1 cellular context compared by ENCODE assay signal in the genomic region with DNA sequence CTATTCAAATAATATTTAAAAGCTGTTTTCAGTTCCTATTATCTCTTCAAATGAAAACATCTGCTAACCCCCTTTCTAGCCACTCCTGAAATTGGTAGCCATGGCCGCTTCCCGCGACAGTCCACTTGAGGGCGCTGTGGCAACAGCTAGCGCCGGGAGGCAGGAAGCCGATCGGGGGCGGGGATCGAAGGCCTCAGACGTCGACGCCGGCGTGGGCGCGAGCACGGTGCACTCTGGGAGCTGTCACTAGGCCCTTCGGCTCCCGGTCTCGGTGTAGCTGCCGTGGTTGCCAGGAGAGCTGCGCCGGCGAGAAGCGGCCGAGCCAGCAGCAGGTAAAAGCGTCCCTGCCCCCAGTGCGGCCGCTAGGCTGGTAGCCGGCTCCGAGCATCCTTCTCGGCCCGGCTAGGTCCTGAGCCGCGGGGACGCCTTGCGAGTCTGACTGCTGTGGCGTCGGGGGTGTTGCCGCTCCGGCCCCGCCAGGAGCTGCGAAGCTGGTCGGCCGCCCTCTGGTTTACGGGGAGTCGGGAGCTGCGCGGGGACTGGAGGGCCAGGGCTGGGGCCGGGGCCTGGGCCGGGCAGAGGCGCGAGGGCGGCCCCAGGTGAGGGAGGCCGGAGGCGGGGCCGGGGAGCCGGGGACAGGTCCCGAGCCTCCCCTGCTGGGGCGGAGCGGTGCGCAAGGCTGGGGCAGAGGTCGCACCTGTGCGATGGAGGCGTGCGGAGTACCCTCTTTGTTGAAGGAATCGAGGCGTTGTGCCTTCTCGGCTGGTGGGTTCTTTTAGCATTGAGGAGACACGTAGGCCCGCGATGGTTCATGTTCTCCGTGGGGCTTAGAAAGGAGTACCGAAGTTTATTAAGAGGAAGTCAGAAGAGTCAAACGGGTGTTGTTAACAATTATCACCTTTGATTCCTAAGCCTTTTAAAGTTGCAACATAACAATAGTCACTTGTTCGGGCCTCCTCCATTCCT.
TF ChIP-seq lines count a peak whose summit lies in the region.

A gene with protein sequence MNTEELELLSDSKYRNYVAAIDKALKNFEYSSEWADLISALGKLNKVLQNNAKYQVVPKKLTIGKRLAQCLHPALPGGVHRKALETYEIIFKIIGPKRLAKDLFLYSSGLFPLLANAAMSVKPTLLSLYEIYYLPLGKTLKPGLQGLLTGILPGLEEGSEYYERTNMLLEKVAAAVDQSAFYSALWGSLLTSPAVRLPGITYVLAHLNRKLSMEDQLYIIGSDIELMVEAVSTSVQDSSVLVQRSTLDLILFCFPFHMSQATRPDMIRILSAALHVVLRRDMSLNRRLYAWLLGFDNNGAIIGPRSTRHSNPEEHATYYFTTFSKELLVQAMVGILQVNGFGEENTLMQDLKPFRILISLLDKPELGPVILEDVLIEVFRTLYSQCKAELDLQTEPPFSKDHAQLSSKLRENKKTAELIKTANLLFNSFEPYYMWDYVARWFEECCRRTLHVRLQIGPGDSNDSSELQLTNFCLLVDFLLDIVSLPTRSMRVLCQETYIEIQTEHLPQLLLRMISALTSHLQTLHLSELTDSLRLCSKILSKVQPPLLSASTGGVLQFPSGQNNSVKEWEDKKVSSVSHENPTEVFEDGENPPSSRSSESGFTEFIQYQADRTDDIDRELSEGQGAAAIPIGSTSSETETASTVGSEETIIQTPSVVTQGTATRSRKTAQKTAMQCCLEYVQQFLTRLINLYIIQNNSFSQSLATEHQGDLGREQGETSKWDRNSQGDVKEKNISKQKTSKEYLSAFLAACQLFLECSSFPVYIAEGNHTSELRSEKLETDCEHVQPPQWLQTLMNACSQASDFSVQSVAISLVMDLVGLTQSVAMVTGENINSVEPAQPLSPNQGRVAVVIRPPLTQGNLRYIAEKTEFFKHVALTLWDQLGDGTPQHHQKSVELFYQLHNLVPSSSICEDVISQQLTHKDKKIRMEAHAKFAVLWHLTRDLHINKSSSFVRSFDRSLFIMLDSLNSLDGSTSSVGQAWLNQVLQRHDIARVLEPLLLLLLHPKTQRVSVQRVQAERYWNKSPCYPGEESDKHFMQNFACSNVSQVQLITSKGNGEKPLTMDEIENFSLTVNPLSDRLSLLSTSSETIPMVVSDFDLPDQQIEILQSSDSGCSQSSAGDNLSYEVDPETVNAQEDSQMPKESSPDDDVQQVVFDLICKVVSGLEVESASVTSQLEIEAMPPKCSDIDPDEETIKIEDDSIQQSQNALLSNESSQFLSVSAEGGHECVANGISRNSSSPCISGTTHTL (N-terminal part only) (plus strand): TSS at position 224 of the 966 bp plus-strand sequence. CDS start 29,307 bp downstream, outside the sequence.

TF ChIP-seq in HepG2, 621 proteins besides CTCF, POLR2A, EP300 and RAD21 (continued from another document and continues in another):
- TF ChIP-seq ZNF704 (CRISPR knock-in tag; IDR thresholded peaks at IDR 0.05; ENCODE audit: borderline replicate concordance) (peak; percentile 87; the same call in 1 of the 2 replicates), AKAP8 (CRISPR knock-in tag; IDR thresholded peaks at IDR 0.05) (peak; percentile 53; the same call in 1 of the 2 replicates), ZBTB3 (CRISPR knock-in tag; IDR thresholded peaks at IDR 0.05; ENCODE audit: borderline replicate concordance, low read depth) (peak; percentile 49; the same call in 1 of the 2 replicates), SP5 (CRISPR knock-in tag; IDR thresholded peaks at IDR 0.05; ENCODE audit: borderline replicate concordance, low read depth) (peak; percentile 65), RXRA (CRISPR knock-in tag; IDR thresholded peaks at IDR 0.05) (peak; percentile 65), ZUFSP (CRISPR knock-in tag; IDR thresholded peaks at IDR 0.05; ENCODE audit: borderline replicate concordance) (no peak), NFKB2 (CRISPR knock-in tag; IDR thresholded peaks at IDR 0.05; ENCODE audit: borderline replicate concordance) (peak; percentile 91; the same call in 1 of the 2 replicates), BORCS8-MEF2B (CRISPR knock-in tag; IDR thresholded peaks at IDR 0.05) (peak; percentile 81; the same call in 1 of the 2 replicates), MYPOP (CRISPR knock-in tag; IDR thresholded peaks at IDR 0.05) (peak; percentile 74), ZSCAN31 (CRISPR knock-in tag; IDR thresholded peaks at IDR 0.05; ENCODE audit: low read depth) (0 out of 2 replicates have a peak, but pooled peaks have one; percentile 49), KMT2B (CRISPR knock-in tag; IDR thresholded peaks at IDR 0.05) (peak; percentile 88), RFX3 (CRISPR knock-in tag; IDR thresholded peaks at IDR 0.05) (peak; percentile 20; the same call in 1 of the 2 replicates), ZFP82 (CRISPR knock-in tag; IDR thresholded peaks at IDR 0.05; ENCODE audit: borderline replicate concordance) (peak; percentile 50; the same call in 1 of the 2 replicates), ZBTB14 (CRISPR knock-in tag; IDR thresholded peaks at IDR 0.05) (peak; percentile 45; the same call in 1 of the 2 replicates), SNAPC2 (CRISPR knock-in tag; IDR thresholded peaks at IDR 0.05) (peak; percentile 59; the same call in 1 of the 2 replicates), NCOA1 (CRISPR knock-in tag; IDR thresholded peaks at IDR 0.05) (0 out of 2 replicates have a peak, but pooled peaks have one; percentile 43), MED13 (CRISPR knock-in tag; IDR thresholded peaks at IDR 0.05) (peak; percentile 72), ZNF354B (CRISPR knock-in tag; IDR thresholded peaks at IDR 0.05) (0 out of 2 replicates have a peak, but pooled peaks have one; percentile 31), ZNF276 (CRISPR knock-in tag; IDR thresholded peaks at IDR 0.05; ENCODE audit: low read depth) (peak; percentile 28; the same call in 1 of the 2 replicates), ZBTB7B (CRISPR knock-in tag; IDR thresholded peaks at IDR 0.05) (peak; percentile 19; the same call in 1 of the 2 replicates), ETV6 (CRISPR knock-in tag; conservative IDR thresholded peaks at IDR 0.05) (0 out of 2 replicates have a peak, but pooled peaks have one; percentile 19), TAF15 (IDR thresholded peaks at IDR 0.05; ENCODE audit: low read depth, low read length, poor library complexity, severe bottlenecking) (no peak), CCAR2 (optimal IDR thresholded peaks at IDR 0.05; ENCODE audit: low read depth, low read length) (no peak), ZNF737 (CRISPR knock-in tag; IDR thresholded peaks at IDR 0.05; ENCODE audit: borderline replicate concordance) (no peak), KDM4B (CRISPR knock-in tag; IDR thresholded peaks at IDR 0.05) (peak; percentile 32; the same call in 1 of the 2 replicates), ZNF496 (CRISPR knock-in tag; IDR thresholded peaks at IDR 0.05; ENCODE audit: insufficient replicate concordance) (no peak)
- TF ChIP-seq, protein P1, sequence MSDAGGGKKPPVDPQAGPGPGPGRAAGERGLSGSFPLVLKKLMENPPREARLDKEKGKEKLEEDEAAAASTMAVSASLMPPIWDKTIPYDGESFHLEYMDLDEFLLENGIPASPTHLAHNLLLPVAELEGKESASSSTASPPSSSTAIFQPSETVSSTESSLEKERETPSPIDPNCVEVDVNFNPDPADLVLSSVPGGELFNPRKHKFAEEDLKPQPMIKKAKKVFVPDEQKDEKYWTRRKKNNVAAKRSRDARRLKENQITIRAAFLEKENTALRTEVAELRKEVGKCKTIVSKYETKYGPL (CRISPR knock-in tag; IDR thresholded peaks at IDR 0.05): peak; percentile 63; the same call in 1 of the 2 replicates
- TF ChIP-seq, protein P2, sequence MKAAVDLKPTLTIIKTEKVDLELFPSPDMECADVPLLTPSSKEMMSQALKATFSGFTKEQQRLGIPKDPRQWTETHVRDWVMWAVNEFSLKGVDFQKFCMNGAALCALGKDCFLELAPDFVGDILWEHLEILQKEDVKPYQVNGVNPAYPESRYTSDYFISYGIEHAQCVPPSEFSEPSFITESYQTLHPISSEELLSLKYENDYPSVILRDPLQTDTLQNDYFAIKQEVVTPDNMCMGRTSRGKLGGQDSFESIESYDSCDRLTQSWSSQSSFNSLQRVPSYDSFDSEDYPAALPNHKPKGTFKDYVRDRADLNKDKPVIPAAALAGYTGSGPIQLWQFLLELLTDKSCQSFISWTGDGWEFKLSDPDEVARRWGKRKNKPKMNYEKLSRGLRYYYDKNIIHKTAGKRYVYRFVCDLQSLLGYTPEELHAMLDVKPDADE (CRISPR knock-in tag; IDR thresholded peaks at IDR 0.05): 0 out of 2 replicates have a peak, but pooled peaks have one; percentile 73
- TF ChIP-seq, protein P3, sequence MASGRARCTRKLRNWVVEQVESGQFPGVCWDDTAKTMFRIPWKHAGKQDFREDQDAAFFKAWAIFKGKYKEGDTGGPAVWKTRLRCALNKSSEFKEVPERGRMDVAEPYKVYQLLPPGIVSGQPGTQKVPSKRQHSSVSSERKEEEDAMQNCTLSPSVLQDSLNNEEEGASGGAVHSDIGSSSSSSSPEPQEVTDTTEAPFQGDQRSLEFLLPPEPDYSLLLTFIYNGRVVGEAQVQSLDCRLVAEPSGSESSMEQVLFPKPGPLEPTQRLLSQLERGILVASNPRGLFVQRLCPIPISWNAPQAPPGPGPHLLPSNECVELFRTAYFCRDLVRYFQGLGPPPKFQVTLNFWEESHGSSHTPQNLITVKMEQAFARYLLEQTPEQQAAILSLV (CRISPR knock-in tag; IDR thresholded peaks at IDR 0.05; ENCODE audit: borderline replicate concordance): peak; percentile 33; the same call in 1 of the 2 replicates
- TF ChIP-seq, protein P4, sequence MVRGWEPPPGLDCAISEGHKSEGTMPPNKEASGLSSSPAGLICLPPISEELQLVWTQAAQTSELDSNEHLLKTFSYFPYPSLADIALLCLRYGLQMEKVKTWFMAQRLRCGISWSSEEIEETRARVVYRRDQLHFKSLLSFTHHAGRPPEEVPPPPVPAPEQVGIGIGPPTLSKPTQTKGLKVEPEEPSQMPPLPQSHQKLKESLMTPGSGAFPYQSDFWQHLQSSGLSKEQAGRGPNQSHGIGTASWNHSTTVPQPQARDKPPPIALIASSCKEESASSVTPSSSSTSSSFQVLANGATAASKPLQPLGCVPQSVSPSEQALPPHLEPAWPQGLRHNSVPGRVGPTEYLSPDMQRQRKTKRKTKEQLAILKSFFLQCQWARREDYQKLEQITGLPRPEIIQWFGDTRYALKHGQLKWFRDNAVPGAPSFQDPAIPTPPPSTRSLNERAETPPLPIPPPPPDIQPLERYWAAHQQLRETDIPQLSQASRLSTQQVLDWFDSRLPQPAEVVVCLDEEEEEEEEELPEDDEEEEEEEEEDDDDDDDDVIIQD (CRISPR knock-in tag; IDR thresholded peaks at IDR 0.05; ENCODE audit: low read depth): peak; percentile 91; the same call in 1 of the 2 replicates
